1 cellular context compared by ENCODE assay signal in the genomic region with DNA sequence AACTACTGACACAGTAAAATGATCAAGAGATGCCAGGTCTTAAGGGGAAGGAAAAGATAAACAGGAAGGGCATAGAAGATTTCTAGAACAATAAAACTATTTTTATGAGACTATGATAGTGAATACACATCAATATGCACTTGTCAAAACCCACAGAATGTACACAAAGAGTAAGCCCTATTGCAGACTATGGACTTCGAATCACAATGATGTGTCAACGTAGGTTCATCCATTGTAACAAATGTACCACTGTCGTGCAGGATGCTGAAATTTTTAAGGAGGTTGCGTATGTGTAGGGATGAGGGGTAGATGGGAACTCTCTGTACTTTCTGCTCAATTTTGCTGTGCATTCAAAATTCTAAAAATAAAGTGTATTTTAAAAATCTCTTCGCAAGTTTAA.
TF ChIP-seq lines count a peak whose summit lies in the region.

No MANE protein-coding gene starts in this region.

TF ChIP-seq in HepG2, 621 proteins besides CTCF, POLR2A, EP300 and RAD21:
- TF ChIP-seq, protein P1, sequence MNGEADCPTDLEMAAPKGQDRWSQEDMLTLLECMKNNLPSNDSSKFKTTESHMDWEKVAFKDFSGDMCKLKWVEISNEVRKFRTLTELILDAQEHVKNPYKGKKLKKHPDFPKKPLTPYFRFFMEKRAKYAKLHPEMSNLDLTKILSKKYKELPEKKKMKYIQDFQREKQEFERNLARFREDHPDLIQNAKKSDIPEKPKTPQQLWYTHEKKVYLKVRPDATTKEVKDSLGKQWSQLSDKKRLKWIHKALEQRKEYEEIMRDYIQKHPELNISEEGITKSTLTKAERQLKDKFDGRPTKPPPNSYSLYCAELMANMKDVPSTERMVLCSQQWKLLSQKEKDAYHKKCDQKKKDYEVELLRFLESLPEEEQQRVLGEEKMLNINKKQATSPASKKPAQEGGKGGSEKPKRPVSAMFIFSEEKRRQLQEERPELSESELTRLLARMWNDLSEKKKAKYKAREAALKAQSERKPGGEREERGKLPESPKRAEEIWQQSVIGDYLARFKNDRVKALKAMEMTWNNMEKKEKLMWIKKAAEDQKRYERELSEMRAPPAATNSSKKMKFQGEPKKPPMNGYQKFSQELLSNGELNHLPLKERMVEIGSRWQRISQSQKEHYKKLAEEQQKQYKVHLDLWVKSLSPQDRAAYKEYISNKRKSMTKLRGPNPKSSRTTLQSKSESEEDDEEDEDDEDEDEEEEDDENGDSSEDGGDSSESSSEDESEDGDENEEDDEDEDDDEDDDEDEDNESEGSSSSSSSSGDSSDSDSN (CRISPR knock-in tag; IDR thresholded peaks at IDR 0.05), result no peak
- TF ChIP-seq HNF4A (CRISPR knock-in tag; IDR thresholded peaks at IDR 0.05) (peak; percentile 70), GATAD2A (CRISPR knock-in tag; IDR thresholded peaks at IDR 0.05) (peak; percentile 12; the same call in 1 of the 2 replicates), ZNF776 (CRISPR knock-in tag; IDR thresholded peaks at IDR 0.05) (no peak), HNF4G (IDR thresholded peaks at IDR 0.05; ENCODE audit: borderline replicate concordance, low read depth, low read length) (peak; percentile 49; the same call in 1 of the 2 replicates), HNF4G (CRISPR knock-in tag; IDR thresholded peaks at IDR 0.05; ENCODE audit: borderline replicate concordance, low read depth) (no peak), FOXA1 (IDR thresholded peaks at IDR 0.05) (no peak), FOXA1 (CRISPR knock-in tag; IDR thresholded peaks at IDR 0.05) (peak; percentile 45; the same call in 1 of the 2 replicates), FOSL2 (CRISPR knock-in tag; IDR thresholded peaks at IDR 0.05) (peak; percentile 58; the same call in 1 of the 2 replicates), SOX13 (IDR thresholded peaks at IDR 0.05) (no peak), SOX13 (CRISPR knock-in tag; conservative IDR thresholded peaks at IDR 0.05 in 1 of 2, IDR thresholded peaks at IDR 0.05 in 1 of 2) (0 out of 4 replicates have a peak, but pooled peaks of 1 of the 2 experiments have one; percentile 13), CEBPG (CRISPR knock-in tag; IDR thresholded peaks at IDR 0.05) (peak; percentile 63; the same call in 1 of the 2 replicates), SOX6 (IDR thresholded peaks at IDR 0.05) (no peak), SOX6 (CRISPR knock-in tag; IDR thresholded peaks at IDR 0.05) (peak; percentile 29; the same call in 1 of the 2 replicates), SOX5 (CRISPR knock-in tag; IDR thresholded peaks at IDR 0.05; ENCODE audit: borderline replicate concordance) (peak; percentile 28; the same call in 1 of the 2 replicates), FOXA3 (CRISPR knock-in tag; IDR thresholded peaks at IDR 0.05) (peak; percentile 46), ZNF891 (CRISPR knock-in tag; IDR thresholded peaks at IDR 0.05) (no peak), TSC22D2 (CRISPR knock-in tag; IDR thresholded peaks at IDR 0.05; ENCODE audit: borderline replicate concordance) (no peak)
- TF ChIP-seq, protein P2, sequence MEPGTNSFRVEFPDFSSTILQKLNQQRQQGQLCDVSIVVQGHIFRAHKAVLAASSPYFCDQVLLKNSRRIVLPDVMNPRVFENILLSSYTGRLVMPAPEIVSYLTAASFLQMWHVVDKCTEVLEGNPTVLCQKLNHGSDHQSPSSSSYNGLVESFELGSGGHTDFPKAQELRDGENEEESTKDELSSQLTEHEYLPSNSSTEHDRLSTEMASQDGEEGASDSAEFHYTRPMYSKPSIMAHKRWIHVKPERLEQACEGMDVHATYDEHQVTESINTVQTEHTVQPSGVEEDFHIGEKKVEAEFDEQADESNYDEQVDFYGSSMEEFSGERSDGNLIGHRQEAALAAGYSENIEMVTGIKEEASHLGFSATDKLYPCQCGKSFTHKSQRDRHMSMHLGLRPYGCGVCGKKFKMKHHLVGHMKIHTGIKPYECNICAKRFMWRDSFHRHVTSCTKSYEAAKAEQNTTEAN (CRISPR knock-in tag; conservative IDR thresholded peaks at IDR 0.05), result no peak
- TF ChIP-seq, protein P3, sequence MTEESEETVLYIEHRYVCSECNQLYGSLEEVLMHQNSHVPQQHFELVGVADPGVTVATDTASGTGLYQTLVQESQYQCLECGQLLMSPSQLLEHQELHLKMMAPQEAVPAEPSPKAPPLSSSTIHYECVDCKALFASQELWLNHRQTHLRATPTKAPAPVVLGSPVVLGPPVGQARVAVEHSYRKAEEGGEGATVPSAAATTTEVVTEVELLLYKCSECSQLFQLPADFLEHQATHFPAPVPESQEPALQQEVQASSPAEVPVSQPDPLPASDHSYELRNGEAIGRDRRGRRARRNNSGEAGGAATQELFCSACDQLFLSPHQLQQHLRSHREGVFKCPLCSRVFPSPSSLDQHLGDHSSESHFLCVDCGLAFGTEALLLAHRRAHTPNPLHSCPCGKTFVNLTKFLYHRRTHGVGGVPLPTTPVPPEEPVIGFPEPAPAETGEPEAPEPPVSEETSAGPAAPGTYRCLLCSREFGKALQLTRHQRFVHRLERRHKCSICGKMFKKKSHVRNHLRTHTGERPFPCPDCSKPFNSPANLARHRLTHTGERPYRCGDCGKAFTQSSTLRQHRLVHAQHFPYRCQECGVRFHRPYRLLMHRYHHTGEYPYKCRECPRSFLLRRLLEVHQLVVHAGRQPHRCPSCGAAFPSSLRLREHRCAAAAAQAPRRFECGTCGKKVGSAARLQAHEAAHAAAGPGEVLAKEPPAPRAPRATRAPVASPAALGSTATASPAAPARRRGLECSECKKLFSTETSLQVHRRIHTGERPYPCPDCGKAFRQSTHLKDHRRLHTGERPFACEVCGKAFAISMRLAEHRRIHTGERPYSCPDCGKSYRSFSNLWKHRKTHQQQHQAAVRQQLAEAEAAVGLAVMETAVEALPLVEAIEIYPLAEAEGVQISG (CRISPR knock-in tag; IDR thresholded peaks at IDR 0.05), result no peak
- TF ChIP-seq, protein P4, sequence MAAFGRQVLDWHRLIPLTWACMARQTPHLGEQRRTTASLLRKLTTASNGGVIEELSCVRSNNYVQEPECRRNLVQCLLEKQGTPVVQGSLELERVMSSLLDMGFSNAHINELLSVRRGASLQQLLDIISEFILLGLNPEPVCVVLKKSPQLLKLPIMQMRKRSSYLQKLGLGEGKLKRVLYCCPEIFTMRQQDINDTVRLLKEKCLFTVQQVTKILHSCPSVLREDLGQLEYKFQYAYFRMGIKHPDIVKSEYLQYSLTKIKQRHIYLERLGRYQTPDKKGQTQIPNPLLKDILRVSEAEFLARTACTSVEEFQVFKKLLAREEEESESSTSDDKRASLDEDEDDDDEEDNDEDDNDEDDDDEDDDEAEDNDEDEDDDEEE (CRISPR knock-in tag; IDR thresholded peaks at IDR 0.05), result no peak
- TF ChIP-seq, protein P5, sequence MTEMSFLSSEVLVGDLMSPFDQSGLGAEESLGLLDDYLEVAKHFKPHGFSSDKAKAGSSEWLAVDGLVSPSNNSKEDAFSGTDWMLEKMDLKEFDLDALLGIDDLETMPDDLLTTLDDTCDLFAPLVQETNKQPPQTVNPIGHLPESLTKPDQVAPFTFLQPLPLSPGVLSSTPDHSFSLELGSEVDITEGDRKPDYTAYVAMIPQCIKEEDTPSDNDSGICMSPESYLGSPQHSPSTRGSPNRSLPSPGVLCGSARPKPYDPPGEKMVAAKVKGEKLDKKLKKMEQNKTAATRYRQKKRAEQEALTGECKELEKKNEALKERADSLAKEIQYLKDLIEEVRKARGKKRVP (CRISPR knock-in tag; IDR thresholded peaks at IDR 0.05), result peak in 1 of 2 experiments; percentile 85; a peak in 2 of 4 replicates
